ENCODE assay signal across 13 cellular contexts in genomic region chr15:37094542-37095196, GRCh38. TPM values are rescaled to one million over a fixed set of nuclear protein-coding genes. Genes with fewer than 3 reads are reported as not detected.
DNase-seq lines count a peak whose midpoint lies in the region; ATAC-seq and TF ChIP-seq lines count a peak whose summit lies in the region.
"Had no signal": no experiment of that assay in that cellular context is flagged by ENCODE, and none has a peak within 500 bp of the region (broad histone marks: within the 10 kb centered on the region; RNA-seq: fewer than 3 reads in every experiment).

No MANE protein-coding gene starts in this region.

- no peaks in the 10 kb centered on the region for H3K9me3 ChIP-seq in body of pancreas
- no peaks in the 10 kb centered on the region for H3K9me3 ChIP-seq in subcutaneous abdominal adipose tissue (ENCODE audit: control insufficient read depth in 5 of 5, low read length in 5 of 5)
- H3K9me3 ChIP-seq in tibial nerve = no peaks in the 10 kb centered on the region

- H3K4me3 Mint-ChIP-seq in HFFc6 = peak overlapping the region; percentile 22
- H3K4me3 Mint-ChIP-seq: activated naive CD8-positive, alpha-beta T cell treated with anti-CD3 and anti-CD28 coated beads, Interleukin-2, amount 10 ng/mL, durations not matched to agents 7 days and 5 days had no signal

- peak overlapping the region; percentile 75 for H3K27ac Mint-ChIP-seq in HFFc6
- H3K27ac Mint-ChIP-seq: activated naive CD8-positive, alpha-beta T cell treated with anti-CD3 and anti-CD28 coated beads, Interleukin-2, amount 10 ng/mL, durations not matched to agents 7 days and 5 days had no signal

- DNase-seq in HFFc6 = no peak
- DNase-seq in body of pancreas = no peak
- DNase-seq in iris pigment epithelial cell (ENCODE audit: low read depth) = peak; percentile 72
- no peak for DNase-seq in AML-193 (lab: John Stamatoyannopoulos, UW)
- no peak for DNase-seq in tibial nerve (ENCODE audit: low spot score in 2 of 2)
- DNase-seq: activated CD4-positive, alpha-beta T cell treated with anti-CD3 and anti-CD28 coated beads, Interleukin-2, amount 50 U/mL, for 4 hours; activated naive CD8-positive, alpha-beta T cell treated with anti-CD3 and anti-CD28 coated beads, Interleukin-2, amount 10 ng/mL, durations not matched to agents 7 days and 5 days; NCI-H2081 had no signal

- no peaks in the 10 kb centered on the region for H3K27me3 ChIP-seq in body of pancreas
- peaks cover 0 to 28% (median 12%) of the 10 kb centered on the region in 5 donors for H3K27me3 ChIP-seq in subcutaneous abdominal adipose tissue (ENCODE audit: control insufficient read depth in 5 of 5, insufficient read depth in 4 of 5, low read length in 5 of 5)
- H3K27me3 ChIP-seq in tibial nerve = peaks cover 0 to 59% of the 10 kb centered on the region in 2 donors

- ATAC-seq in body of pancreas = no peak
- no peak for ATAC-seq in HG03280 (IDR thresholded peaks at IDR 0.05; ENCODE audit: unreplicated experiment)
- ATAC-seq in GM19395 (IDR thresholded peaks at IDR 0.05; ENCODE audit: unreplicated experiment) = no peak

- peak overlapping the region in 2 of 5 donors; percentile 20 to 35 for H3K9ac ChIP-seq in subcutaneous abdominal adipose tissue (ENCODE audit: low read length in 5 of 5)
- H3K9ac ChIP-seq: parathyroid adenoma had no signal

- peaks cover 70% of the 10 kb centered on the region for H3K36me3 Mint-ChIP-seq in HFFc6 (ENCODE audit: low read depth)
- H3K36me3 Mint-ChIP-seq: activated naive CD8-positive, alpha-beta T cell treated with anti-CD3 and anti-CD28 coated beads, Interleukin-2, amount 10 ng/mL, durations not matched to agents 7 days and 5 days had no signal

- no peak for TF ChIP-seq EP300 in tibial nerve (IDR thresholded peaks at IDR 0.05)

- no peaks in the 10 kb centered on the region for H3K9me3 Mint-ChIP-seq in HFFc6

- H3K4me1 Mint-ChIP-seq in HFFc6 (ENCODE audit: low read depth) = peaks cover 68% of the 10 kb centered on the region

- peak overlapping the region in 3 of 4 donors; percentile 87 to 97 (median 96) for H3K27ac ChIP-seq in body of pancreas
- peak overlapping the region; percentile 10 for H3K27ac ChIP-seq in subcutaneous abdominal adipose tissue (ENCODE audit: low read depth, low read length)
- peak overlapping the region in 1 of 4 donors; percentile 26 for H3K27ac ChIP-seq in tibial nerve
- H3K27ac ChIP-seq: parathyroid adenoma, RWPE1 had no signal

- intact Hi-C loops in body of pancreas (cut with DNase I) = no loop called here

- H3K36me3 ChIP-seq in body of pancreas (replicated peaks in 1 of 2; ENCODE audit: insufficient read depth in 1 of 2, low read depth in 2 of 2) = no peaks in the 10 kb centered on the region
- peaks cover 0 to 9% (median 0%) of the 10 kb centered on the region in 5 donors for H3K36me3 ChIP-seq in subcutaneous abdominal adipose tissue (ENCODE audit: control insufficient read depth in 5 of 5, insufficient read depth in 5 of 5, low read length in 5 of 5)
- no peaks in the 10 kb centered on the region for H3K36me3 ChIP-seq in tibial nerve

- WGBS in body of pancreas, 2 donors = 51 to 57% methylated on average over 11 of the region's 11 CpGs
- 43 to 51% methylated on average over 11 of the region's 11 CpGs for WGBS in tibial nerve, 2 donors

- H3K27me3 Mint-ChIP-seq in HFFc6 (ENCODE audit: insufficient read depth) = peaks cover 4% of the 10 kb centered on the region

- H3K4me1 ChIP-seq in body of pancreas = peaks cover 14% of the 10 kb centered on the region
- H3K4me1 ChIP-seq in subcutaneous abdominal adipose tissue (ENCODE audit: control insufficient read depth in 5 of 5, insufficient read depth in 5 of 5, low read length in 5 of 5) = peaks cover 0 to 57% (median 50%) of the 10 kb centered on the region in 5 donors
- H3K4me1 ChIP-seq in tibial nerve = peaks cover 0 to 59% (median 9%) of the 10 kb centered on the region in 4 donors
- H3K4me1 ChIP-seq: parathyroid adenoma had no signal

- TF ChIP-seq CTCF in HFFc6 (IDR thresholded peaks at IDR 0.05) = no peak
- no peak for TF ChIP-seq CTCF in body of pancreas (IDR thresholded peaks at IDR 0.05)
- no peak for TF ChIP-seq CTCF in tibial nerve (IDR thresholded peaks at IDR 0.05)

- no peak overlapping the region for H3K4me3 ChIP-seq in body of pancreas
- peak overlapping the region in 1 of 5 donors; percentile 20 for H3K4me3 ChIP-seq in subcutaneous abdominal adipose tissue (ENCODE audit: low read depth in 1 of 5, low read length in 5 of 5)
- H3K4me3 ChIP-seq in tibial nerve = no peak overlapping the region

- TF ChIP-seq POLR2A in body of pancreas (IDR thresholded peaks at IDR 0.05) (no peak), tibial nerve (IDR thresholded peaks at IDR 0.05) (no peak)

RNA-seq across cellular contexts. Expression of gene MEIS2, which starts 5.7 kb away (rescaled TPM):
- total RNA-seq in HFFc6 (2021; fragmentation: NEBNext Ultra II Directional; extraction: Animal tissue kit (Norgen Biotek cat#: 25700)) = 10 to 100 TPM; 31.8 to 48.0 (median 42.8) TPM
- total RNA-seq in body of pancreas = 10 to 100 TPM; 11.9 to 86.0 TPM
- total RNA-seq in tibial nerve = 10 to 100 TPM in 3 of 4 donors, 1 to 10 TPM in 1; 9.4 to 15.7 (median 14.3) TPM
- total RNA-seq: activated naive CD8-positive, alpha-beta T cell treated with anti-CD3 and anti-CD28 coated beads, Interleukin-2, amount 10 ng/mL, durations not matched to agents 7 days and 5 days had no signal
